ENCODE assay signal across 28 cellular contexts in the genomic region with DNA sequence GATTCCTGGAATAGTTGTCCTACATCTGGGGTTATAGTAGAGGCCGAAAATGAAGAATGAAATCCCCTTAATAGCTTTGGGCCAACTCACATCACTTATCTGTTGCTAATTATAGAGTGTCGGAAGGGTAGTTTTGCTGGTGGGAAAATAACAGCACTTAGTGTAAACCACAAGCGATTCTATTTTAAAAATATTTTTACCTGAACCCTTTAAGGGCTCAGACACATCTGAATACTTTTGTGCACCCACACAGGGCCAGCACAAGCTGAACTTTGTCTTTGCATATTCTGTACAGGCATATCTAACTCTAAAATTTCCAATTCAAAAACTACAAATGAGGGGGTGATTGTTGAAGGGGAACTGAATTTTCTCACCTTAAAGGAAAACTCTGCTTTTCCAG. TPM values are rescaled to one million over a fixed set of nuclear protein-coding genes. Genes with fewer than 3 reads are reported as not detected.
"Had no signal": no experiment of that assay in that cellular context is flagged by ENCODE, and none has a peak within 500 bp of the region (broad histone marks: within the 10 kb centered on the region; RNA-seq: fewer than 3 reads in every experiment).

No MANE protein-coding gene starts in this region.

- H3K27me3 ChIP-seq: pancreas, suprapubic skin had no signal

- H3K27ac ChIP-seq: lower lobe of right lung, pancreas, prostate gland, spleen, suprapubic skin, thoracic aorta, tibial artery, upper lobe of right lung had no signal

- H3K4me3 ChIP-seq: lower lobe of right lung, pancreas, prostate gland, spleen, suprapubic skin, thoracic aorta, tibial artery, upper lobe of right lung had no signal

- DNase-seq: hypothalamus; immature natural killer cell; kidney; lower lobe of right lung; mammary epithelial cell; mesenchymal stem cell; naive thymus-derived CD8-positive, alpha-beta T cell; nucleus accumbens; pancreas; posterior cingulate gyrus; retina; right cardiac atrium; small intestine; spleen; stimulated activated CD4-positive, alpha-beta T cell treated with anti-CD3 and anti-CD28 coated beads, Interleukin-4, amount 100 ng/mL, for 24 hours; stimulated activated naive CD4-positive, alpha-beta T cell; tibial artery; trophoblast cell; upper lobe of right lung had no signal

- H3K36me3 ChIP-seq: lower lobe of right lung, pancreas, prostate gland, spleen, suprapubic skin, thoracic aorta, tibial artery, upper lobe of right lung had no signal

- H3K9me3 ChIP-seq: lower lobe of right lung, pancreas, prostate gland, suprapubic skin, thoracic aorta, upper lobe of right lung had no signal

- H3K4me1 ChIP-seq: lower lobe of right lung, pancreas, prostate gland, spleen, suprapubic skin, tibial artery, upper lobe of right lung had no signal

- ATAC-seq: lower lobe of right lung; naive thymus-derived CD8-positive, alpha-beta T cell; pancreas; right cardiac atrium; sciatic nerve; stimulated activated effector memory CD8-positive, alpha-beta T cell treated with anti-CD3 and anti-CD28 coated beads, Interleukin-12 subunit alpha, Interleukin-12 subunit beta, amount 100 ng/mL, for 72 hours; upper lobe of right lung had no signal

RNA-seq across cellular contexts. Expression of a gene that starts 27.6 kb away (rescaled TPM):
- total RNA-seq: kidney; liver; lower lobe of right lung; mucosa of gallbladder; naive thymus-derived CD8-positive, alpha-beta T cell; osteoblast; pancreas; right cardiac atrium; sciatic nerve; spleen; subcutaneous adipose tissue; suprapubic skin; thoracic aorta; upper lobe of right lung had no signal

RNA-seq across cellular contexts. Expression of a gene that starts 42.4 kb away (rescaled TPM):
- total RNA-seq: liver; mammary epithelial cell; naive thymus-derived CD8-positive, alpha-beta T cell; osteoblast; pancreas; subcutaneous adipose tissue; upper lobe of right lung had no signal
